In genomic region chr7:151243411-151244155, GRCh38 we compare ENCODE assay signal across 7 cellular contexts. TPM values are rescaled to one million over a fixed set of nuclear protein-coding genes. Genes with fewer than 3 reads are reported as not detected.
A peak's percentile ranks its signal among the peaks of the same experiment; 100 is the strongest.
DNase-seq lines count a peak whose midpoint lies in the region; ATAC-seq and TF ChIP-seq lines count a peak whose summit lies in the region.
"Had no signal": no experiment of that assay in that cellular context is flagged by ENCODE, and none has a peak within 500 bp of the region (broad histone marks: within the 10 kb centered on the region; RNA-seq: fewer than 3 reads in every experiment).

No MANE protein-coding gene starts in this region.

- no peak for ATAC-seq in upper lobe of left lung (ENCODE audit: low FRiP score in 2 of 2)

- WGBS in upper lobe of left lung, 2 donors = 32 to 53% methylated on average over 13 to 14 of the region's 14 CpGs

- H3K27ac ChIP-seq in angular gyrus (ENCODE audit: low read depth, low read length) = peak overlapping the region; percentile 64
- H3K27ac ChIP-seq in upper lobe of left lung = no peak overlapping the region

- TF ChIP-seq EP300 in upper lobe of left lung (IDR thresholded peaks at IDR 0.05) = no peak

- peaks cover 40 to 58% (median 49%) of the 10 kb centered on the region in 4 donors for H3K4me1 ChIP-seq in upper lobe of left lung

- peak overlapping the region in 3 of 4 donors; percentile 14 to 28 (median 25) for H3K4me3 ChIP-seq in upper lobe of left lung

- no peaks in the 10 kb centered on the region for H3K9me3 ChIP-seq in upper lobe of left lung

- peak; percentile 34 for DNase-seq in stimulated activated CD4-positive, alpha-beta T cell treated with anti-CD3 and anti-CD28 coated beads, Interleukin-4, amount 100 ng/mL, for 1 hour
- no peak for DNase-seq in stimulated activated CD4-positive, alpha-beta T cell treated with anti-CD3 and anti-CD28 coated beads, Interleukin-1b, Interleukin-23, amount 100 ng/mL, for 48 hours
- DNase-seq in upper lobe of left lung (no peak), NOMO-1 treated with DMSO at 0.1 percent for 48 hours (lab: John Stamatoyannopoulos, UW; ENCODE audit: unreplicated experiment) (no peak), kidney glomerular epithelial cell (lab: John Stamatoyannopoulos, UW) (no peak)

- TF ChIP-seq POLR2A in upper lobe of left lung (IDR thresholded peaks at IDR 0.05) = no peak

- TF ChIP-seq CTCF in upper lobe of left lung (IDR thresholded peaks at IDR 0.05) = no peak

- H3K27me3 ChIP-seq in upper lobe of left lung = peaks cover 0 to 13% (median 6%) of the 10 kb centered on the region in 4 donors

- peaks cover 13 to 35% (median 19%) of the 10 kb centered on the region in 4 donors for H3K36me3 ChIP-seq in upper lobe of left lung

RNA-seq across cellular contexts. Expression of gene SMARCD3, which starts 4.9 kb away (rescaled TPM):
- 10 to 100 TPM; 32.8 to 63.9 (median 40.8) TPM for total RNA-seq in upper lobe of left lung

RNA-seq across cellular contexts. Expression of gene CHPF2, which starts 11.3 kb away (rescaled TPM):
- 10 to 100 TPM; 34.4 to 69.1 (median 47.4) TPM for total RNA-seq in upper lobe of left lung

RNA-seq across cellular contexts. Expression of gene ABCF2, which starts 16.6 kb away (rescaled TPM):
- total RNA-seq in upper lobe of left lung = 10 to 100 TPM; 19.8 to 48.2 (median 28.6) TPM

RNA-seq across cellular contexts. Expression of gene H2BK1, which starts 33.3 kb away (rescaled TPM):
- not detected for total RNA-seq in upper lobe of left lung
- total RNA-seq: subcutaneous adipose tissue had no signal

RNA-seq across cellular contexts. Expression of gene ASB10, which starts 56.5 kb away (rescaled TPM):
- not detected for total RNA-seq in upper lobe of left lung
- total RNA-seq: subcutaneous adipose tissue had no signal
